ENCODE assay signal across 23 cellular contexts in genomic region chr11:71324788-71325417, GRCh38.
DNase-seq lines count a peak whose midpoint lies in the region; ATAC-seq, FAIRE-seq and TF ChIP-seq lines count a peak whose summit lies in the region.
"Had no signal": no experiment of that assay in that cellular context is flagged by ENCODE, and none has a peak within 500 bp of the region (broad histone marks: within the 10 kb centered on the region; RNA-seq: fewer than 3 reads in every experiment).

No MANE protein-coding gene starts in this region.

- peaks cover 6% of the 10 kb centered on the region for H3K9me3 Mint-ChIP-seq in glutamatergic neuron (ENCODE audit: unreplicated experiment)
- H3K9me3 Mint-ChIP-seq: CD4-positive, alpha-beta T cell had no signal

- peaks cover 3% of the 10 kb centered on the region; the same call in 1 of the 2 replicates for H4K20me1 ChIP-seq in HepG2 (ENCODE audit: insufficient read depth, low read length)
- H4K20me1 ChIP-seq in osteoblast (ENCODE audit: insufficient read depth, low read length): no peaks in the 10 kb centered on the region

- FAIRE-seq in HepG2 (lab: Jason Lieb, UNC): no peak
- FAIRE-seq: A204.1, GM12892, GM18507, H54, HTR-8/SVneo had no signal

- no peak overlapping the region for H3K27ac ChIP-seq in right lobe of liver
- no peak overlapping the region for H3K27ac ChIP-seq in HepG2 (ENCODE audit: extremely low read length, insufficient read depth, low read length)
- H3K27ac ChIP-seq in osteoblast (ENCODE audit: low read depth, low read length): no peak overlapping the region
- H3K27ac ChIP-seq in suprapubic skin: no peak overlapping the region
- H3K27ac ChIP-seq: C4-2B had no signal

- H3K36me3 ChIP-seq in right lobe of liver: no peaks in the 10 kb centered on the region
- H3K36me3 ChIP-seq in HepG2 (replicated peaks in 1 of 2; ENCODE audit: control insufficient read depth in 1 of 2, insufficient read depth in 2 of 2, low read length in 2 of 2): no peaks in the 10 kb centered on the region
- H3K36me3 ChIP-seq in osteoblast (ENCODE audit: insufficient read depth, low read length): no peaks in the 10 kb centered on the region
- H3K36me3 ChIP-seq in suprapubic skin: no peaks in the 10 kb centered on the region

- CTCF ChIA-PET in HepG2 (lab: Yijun Ruan, JAX; ENCODE audit: low intra/inter-chr PET ratio, low total read pairs): no interaction called here

- in situ Hi-C loops in HepG2 (cut with HindIII; ENCODE audit: extremely low pct_ligation_motif_present, low pct_unique_long_range_greater_than_20kb): no loop called here

- no peak overlapping the region for H3K9ac ChIP-seq in HepG2 (ENCODE audit: insufficient read depth, low read depth, low read length)

- no peak overlapping the region for H3K27ac Mint-ChIP-seq in glutamatergic neuron (ENCODE audit: unreplicated experiment)
- H3K27ac Mint-ChIP-seq: CD4-positive, alpha-beta T cell; GM23338; IgD-negative memory B cell had no signal

- H3K27me3 ChIP-seq in right lobe of liver (no peaks in the 10 kb centered on the region), HepG2 (ENCODE audit: control insufficient read depth in 1 of 2, insufficient read depth in 2 of 2, low read length in 2 of 2) (peaks cover 3 to 62% of the 10 kb centered on the region in 2 experiments; a peak in 4 of 5 replicates), osteoblast (ENCODE audit: insufficient read depth, low read length) (peaks cover 8% of the 10 kb centered on the region), suprapubic skin (peaks cover 2% of the 10 kb centered on the region)

- no peak for TF ChIP-seq POLR2A in right lobe of liver (IDR thresholded peaks at IDR 0.05)
- TF ChIP-seq POLR2A in HepG2 (IDR thresholded peaks at IDR 0.05; ENCODE audit: insufficient read depth in 1 of 2, low read depth in 2 of 2, low read length in 2 of 2): no peak
- TF ChIP-seq POLR2A in suprapubic skin (IDR thresholded peaks at IDR 0.05): no peak

- WGBS in right lobe of liver (ENCODE audit: insufficient coverage, low coverage, low lambda C conversion rate, missing lambda C conversion rate): 72% methylated on average over 3 of the region's 13 CpGs
- WGBS in HepG2 (ENCODE audit: low lambda C conversion rate): 50% methylated on average over 12 of the region's 13 CpGs
- 89% methylated on average over 13 of the region's 13 CpGs for WGBS in suprapubic skin

- H3K36me3 Mint-ChIP-seq in glutamatergic neuron (ENCODE audit: unreplicated experiment): peaks cover 8% of the 10 kb centered on the region

- H3K27me3 Mint-ChIP-seq in glutamatergic neuron (ENCODE audit: unreplicated experiment): peaks cover 4% of the 10 kb centered on the region

- TF ChIP-seq RAD21 in HepG2 (CRISPR knock-in tag; IDR thresholded peaks at IDR 0.05): no peak

- H3K4me1 ChIP-seq in right lobe of liver (peaks cover 0 to 11% (median 0%) of the 10 kb centered on the region in 4 donors), HepG2 (ENCODE audit: insufficient read depth, low read length) (peaks cover 26% of the 10 kb centered on the region), osteoblast (ENCODE audit: insufficient read depth, low read length) (no peaks in the 10 kb centered on the region), suprapubic skin (no peaks in the 10 kb centered on the region)

- BruUV-seq in HepG2 (replicated peaks; lab: Mats Ljungman, UMichigan): no TSS peak

- peak in 2 of 3 donors; percentile 5 to 13 for DNase-seq in right lobe of liver
- DNase-seq in HepG2 (ENCODE audit: low spot score): no peak
- peak; percentile 26 for DNase-seq in islet precursor cell
- DNase-seq in osteoblast (ENCODE audit: insufficient read length, low spot score, missing footprints): peak; percentile 53
- peak; percentile 40 to 67 for DNase-seq in suprapubic skin (ENCODE audit: low spot score in 2 of 2)
- no peak for DNase-seq in NCI-H2029 (lab: John Stamatoyannopoulos, UW)
- DNase-seq in COR-L47 (lab: John Stamatoyannopoulos, UW): no peak
- no peak for DNase-seq in glutamatergic neuron
- DNase-seq: ACHN; AML-193; CD4-positive, alpha-beta T cell; DMS153; DMS79; GDM1; HCEC 1CT had no signal

- H3K9me3 ChIP-seq in right lobe of liver (no peaks in the 10 kb centered on the region), HepG2 (ENCODE audit: low read length) (no peaks in the 10 kb centered on the region), osteoblast (ENCODE audit: low read depth, low read length) (no peaks in the 10 kb centered on the region), suprapubic skin (no peaks in the 10 kb centered on the region)

- no peak for TF ChIP-seq EP300 in HepG2 (IDR thresholded peaks at IDR 0.05; ENCODE audit: low read depth in 2 of 2, low read length in 2 of 2)
- TF ChIP-seq EP300 in HepG2 (CRISPR knock-in tag; IDR thresholded peaks at IDR 0.05; ENCODE audit: borderline replicate concordance): no peak
- TF ChIP-seq EP300 in suprapubic skin (IDR thresholded peaks at IDR 0.05): no peak

- no peak overlapping the region for H3K4me3 Mint-ChIP-seq in glutamatergic neuron (ENCODE audit: unreplicated experiment)
- H3K4me3 Mint-ChIP-seq: CD4-positive, alpha-beta T cell; GM23338; IgD-negative memory B cell had no signal

- ATAC-seq in right lobe of liver: no peak
- ATAC-seq in HepG2: no peak
- ATAC-seq: GM23338 had no signal

- POLR2A ChIA-PET in HepG2 (lab: Yijun Ruan, JAX): no interaction called here

- H3K4me3 ChIP-seq in right lobe of liver (no peak overlapping the region), HepG2 (replicated peaks in 1 of 3; ENCODE audit: insufficient read depth in 1 of 3, low read depth in 2 of 3, low read length in 3 of 3) (no peak overlapping the region), osteoblast (ENCODE audit: insufficient read depth, low read length) (no peak overlapping the region), suprapubic skin (no peak overlapping the region)
- H3K4me3 ChIP-seq: GM23338 had no signal

- H3K4me1 Mint-ChIP-seq in glutamatergic neuron (ENCODE audit: low read depth, unreplicated experiment): no peaks in the 10 kb centered on the region
- H3K4me1 Mint-ChIP-seq: GM23338 had no signal

- H3K4me2 ChIP-seq in HepG2 (ENCODE audit: low read depth, low read length) (no peak overlapping the region), osteoblast (ENCODE audit: insufficient read depth, low read length) (no peak overlapping the region)
- H3K4me2 ChIP-seq: GM23338 had no signal

- intact Hi-C loops in right lobe of liver (cut with DNase I): no loop called here
- intact Hi-C loops in HepG2 (cut with micrococcal nuclease; ENCODE audit: unreplicated experiment): no loop called here

- H2AFZ ChIP-seq in HepG2 (ENCODE audit: low read length): no peak overlapping the region
- H2AFZ ChIP-seq in osteoblast (ENCODE audit: low read length): no peak overlapping the region
- H2AFZ ChIP-seq: GM23338 had no signal

- H3K79me2 ChIP-seq in HepG2 (ENCODE audit: insufficient read depth, low read length): no peaks in the 10 kb centered on the region
- H3K79me2 ChIP-seq in osteoblast (ENCODE audit: insufficient read depth, low read length): no peaks in the 10 kb centered on the region

- TF ChIP-seq CTCF in right lobe of liver (IDR thresholded peaks at IDR 0.05) (no peak), HepG2 (CRISPR knock-in tag; IDR thresholded peaks at IDR 0.05) (no peak), osteoblast (IDR thresholded peaks at IDR 0.05; ENCODE audit: extremely low read depth, low read depth, low read length) (no peak), suprapubic skin (IDR thresholded peaks at IDR 0.05) (no peak), glutamatergic neuron (IDR thresholded peaks at IDR 0.05; ENCODE audit: partially characterized antibody, unreplicated experiment) (no peak)

TF ChIP-seq in HepG2, 621 proteins besides CTCF, POLR2A, EP300 and RAD21 (continues in another document):
- TF ChIP-seq CENPBD1 (CRISPR knock-in tag; IDR thresholded peaks at IDR 0.05; ENCODE audit: borderline replicate concordance, low read depth): no peak
- no peak for TF ChIP-seq ZNF570 (CRISPR knock-in tag; IDR thresholded peaks at IDR 0.05; ENCODE audit: borderline replicate concordance)
- no peak for TF ChIP-seq DPF2 (CRISPR knock-in tag; IDR thresholded peaks at IDR 0.05; ENCODE audit: borderline replicate concordance, low read depth)
- TF ChIP-seq ZSCAN21 (CRISPR knock-in tag; IDR thresholded peaks at IDR 0.05; ENCODE audit: borderline replicate concordance): no peak
- TF ChIP-seq FOXJ3 (CRISPR knock-in tag; IDR thresholded peaks at IDR 0.05; ENCODE audit: borderline replicate concordance): no peak
- TF ChIP-seq, protein P1, sequence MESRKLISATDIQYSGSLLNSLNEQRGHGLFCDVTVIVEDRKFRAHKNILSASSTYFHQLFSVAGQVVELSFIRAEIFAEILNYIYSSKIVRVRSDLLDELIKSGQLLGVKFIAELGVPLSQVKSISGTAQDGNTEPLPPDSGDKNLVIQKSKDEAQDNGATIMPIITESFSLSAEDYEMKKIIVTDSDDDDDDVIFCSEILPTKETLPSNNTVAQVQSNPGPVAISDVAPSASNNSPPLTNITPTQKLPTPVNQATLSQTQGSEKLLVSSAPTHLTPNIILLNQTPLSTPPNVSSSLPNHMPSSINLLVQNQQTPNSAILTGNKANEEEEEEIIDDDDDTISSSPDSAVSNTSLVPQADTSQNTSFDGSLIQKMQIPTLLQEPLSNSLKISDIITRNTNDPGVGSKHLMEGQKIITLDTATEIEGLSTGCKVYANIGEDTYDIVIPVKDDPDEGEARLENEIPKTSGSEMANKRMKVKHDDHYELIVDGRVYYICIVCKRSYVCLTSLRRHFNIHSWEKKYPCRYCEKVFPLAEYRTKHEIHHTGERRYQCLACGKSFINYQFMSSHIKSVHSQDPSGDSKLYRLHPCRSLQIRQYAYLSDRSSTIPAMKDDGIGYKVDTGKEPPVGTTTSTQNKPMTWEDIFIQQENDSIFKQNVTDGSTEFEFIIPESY (CRISPR knock-in tag; IDR thresholded peaks at IDR 0.05): no peak
- TF ChIP-seq, protein P2, sequence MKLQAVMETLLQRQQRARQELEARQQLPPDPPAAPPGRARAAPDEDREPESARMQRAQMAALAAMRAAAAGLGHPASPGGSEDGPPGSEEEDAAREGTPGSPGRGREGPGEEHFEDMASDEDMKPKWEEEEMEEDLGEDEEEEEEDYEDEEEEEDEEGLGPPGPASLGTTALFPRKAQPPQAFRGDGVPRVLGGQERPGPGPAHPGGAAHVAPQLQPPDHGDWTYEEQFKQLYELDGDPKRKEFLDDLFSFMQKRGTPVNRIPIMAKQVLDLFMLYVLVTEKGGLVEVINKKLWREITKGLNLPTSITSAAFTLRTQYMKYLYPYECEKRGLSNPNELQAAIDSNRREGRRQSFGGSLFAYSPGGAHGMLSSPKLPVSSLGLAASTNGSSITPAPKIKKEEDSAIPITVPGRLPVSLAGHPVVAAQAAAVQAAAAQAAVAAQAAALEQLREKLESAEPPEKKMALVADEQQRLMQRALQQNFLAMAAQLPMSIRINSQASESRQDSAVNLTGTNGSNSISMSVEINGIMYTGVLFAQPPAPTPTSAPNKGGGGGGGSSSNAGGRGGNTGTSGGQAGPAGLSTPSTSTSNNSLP (IDR thresholded peaks at IDR 0.05; ENCODE audit: low read depth, low read length): no peak
- TF ChIP-seq ZNF430 (CRISPR knock-in tag; IDR thresholded peaks at IDR 0.05): no peak
- no peak for TF ChIP-seq ZSCAN25 (CRISPR knock-in tag; IDR thresholded peaks at IDR 0.05)

Comparison
In these comparisons a context has a peak if more than half of its experiments do, and no peak if none do; other contexts are left out.
1. DNase-seq: peak in right lobe of liver (2 of 3), islet precursor cell (single experiment), osteoblast (single experiment) and suprapubic skin (2 of 2); none in HepG2 (single experiment), NCI-H2029 (single experiment), COR-L47 (single experiment) and glutamatergic neuron (single experiment).